14 cellular contexts compared by ENCODE assay signal in genomic region chr1:24293392-24294227, GRCh38. TPM values are rescaled to one million over a fixed set of nuclear protein-coding genes. Genes with fewer than 3 reads are reported as not detected.
DNase-seq lines count a peak whose midpoint lies in the region; ATAC-seq and TF ChIP-seq lines count a peak whose summit lies in the region.
"Had no signal": no experiment of that assay in that cellular context is flagged by ENCODE, and none has a peak within 500 bp of the region (broad histone marks: within the 10 kb centered on the region; RNA-seq: fewer than 3 reads in every experiment).

No MANE protein-coding gene starts in this region.

- H4K8ac ChIP-seq in IMR-90 (ENCODE audit: low read depth in 2 of 2, low read length in 2 of 2) (peak overlapping the region; percentile 22 to 86; a peak in 3 of 4 replicates), mesenchymal stem cell (ENCODE audit: low read length) (peak overlapping the region; percentile 95)

- peaks cover 8% of the 10 kb centered on the region for H3K36me3 Mint-ChIP-seq in MCF 10A (ENCODE audit: insufficient read depth, unreplicated experiment)

- H3K56ac ChIP-seq in IMR-90 (ENCODE audit: extremely low read depth, insufficient read depth, low read length): peak overlapping the region; percentile 27; the same call in 1 of the 2 replicates

- peak overlapping the region; percentile 99 for H2BK12ac ChIP-seq in mesenchymal stem cell (ENCODE audit: low read length in 2 of 2)

- H3K14ac ChIP-seq in IMR-90 (replicated peaks; ENCODE audit: low read depth, low read length): peak overlapping the region; percentile 44; the same call in 1 of the 2 replicates
- H3K14ac ChIP-seq in mesenchymal stem cell (ENCODE audit: low read length in 2 of 2): no peak overlapping the region

- TF ChIP-seq CTCF in IMR-90 (conservative IDR thresholded peaks at IDR 0.05; ENCODE audit: low read depth, low read length): no peak
- no peak for TF ChIP-seq CTCF in MCF 10A (IDR thresholded peaks at IDR 0.05; ENCODE audit: unreplicated experiment)

- no peaks in the 10 kb centered on the region for H3K27me3 Mint-ChIP-seq in MCF 10A (ENCODE audit: insufficient read depth, unreplicated experiment)

- H3K18ac ChIP-seq in IMR-90 (ENCODE audit: low read depth, low read length) (peak overlapping the region; percentile 98), mesenchymal stem cell (ENCODE audit: low read depth in 1 of 2, low read length in 2 of 2) (peak overlapping the region; percentile 90 to 91)

- peak overlapping the region; percentile 88 for H2BK20ac ChIP-seq in IMR-90 (ENCODE audit: low read depth, low read length)

- ATAC-seq in IMR-90 (ENCODE audit: low read depth) (no peak), HG03108 (IDR thresholded peaks at IDR 0.05; ENCODE audit: unreplicated experiment) (no peak)
- ATAC-seq: activated T-cell treated with anti-CD3 and anti-CD28 coated beads, Interleukin-2, amount 50 U/mL, for 4 hours had no signal

- H3K4me3 ChIP-seq in IMR-90 (ENCODE audit: insufficient read depth, low read depth, low read length) (no peak overlapping the region), mesenchymal stem cell (ENCODE audit: insufficient read depth in 1 of 2, low read depth in 1 of 2, low read length in 2 of 2) (peak overlapping the region in 1 of 2 experiments; percentile 30), subcutaneous abdominal adipose tissue (ENCODE audit: low read depth in 1 of 5, low read length in 5 of 5) (no peak overlapping the region)
- H3K4me3 ChIP-seq: pancreas had no signal

- in situ Hi-C loops in IMR-90 (cut with MboI; ENCODE audit: low sequenced_read_pairs) (no loop called here), ACHN (cut with HindIII; ENCODE audit: low pct_ligation_motif_present, low pct_unique_long_range_greater_than_20kb, low sequenced_read_pairs) (no loop called here)

- H3K4me1 Mint-ChIP-seq in MCF 10A (ENCODE audit: insufficient read depth, unreplicated experiment): peaks cover 58% of the 10 kb centered on the region

- H3K36me3 ChIP-seq in IMR-90 (ENCODE audit: control insufficient read depth, insufficient read depth, low read length) (no peaks in the 10 kb centered on the region), mesenchymal stem cell (ENCODE audit: control insufficient read depth in 1 of 2, insufficient read depth in 2 of 2, low read depth in 1 of 2, low read length in 2 of 2) (no peaks in the 10 kb centered on the region), subcutaneous abdominal adipose tissue (ENCODE audit: control insufficient read depth in 5 of 5, insufficient read depth in 5 of 5, low read length in 5 of 5) (no peaks in the 10 kb centered on the region)
- H3K36me3 ChIP-seq: pancreas had no signal

- H3K79me1 ChIP-seq in IMR-90 (ENCODE audit: low read depth in 1 of 2, low read length in 2 of 2) (no peaks in the 10 kb centered on the region), mesenchymal stem cell (replicated peaks; ENCODE audit: low read length, poor library complexity, severe bottlenecking) (no peaks in the 10 kb centered on the region)

- H4K5ac ChIP-seq in IMR-90 (ENCODE audit: low read depth, low read length): peak overlapping the region; percentile 96

- H3K9me3 Mint-ChIP-seq in MCF 10A (ENCODE audit: unreplicated experiment): no peaks in the 10 kb centered on the region
- H3K9me3 Mint-ChIP-seq: activated T-cell treated with anti-CD3 and anti-CD28 coated beads, Interleukin-2, amount 50 U/mL, for 4 hours had no signal

- H3K27ac Mint-ChIP-seq in MCF 10A (ENCODE audit: low read depth, unreplicated experiment): peak overlapping the region; percentile 98

- H2BK5ac ChIP-seq in IMR-90 (ENCODE audit: low read depth, low read length, poor library complexity, severe bottlenecking) (peak overlapping the region; percentile 91), mesenchymal stem cell (ENCODE audit: low read depth, low read length, poor library complexity, severe bottlenecking) (no peak overlapping the region)

- 0 out of 2 replicates have a peak overlapping the region, but pooled peaks have one; percentile 15 for H3K23ac ChIP-seq in IMR-90 (ENCODE audit: low read depth, low read length)
- no peak overlapping the region for H3K23ac ChIP-seq in mesenchymal stem cell (ENCODE audit: low read length in 2 of 2)

- POLR2A ChIA-PET in IMR-90 (lab: Charles Lee; ENCODE audit: unreplicated experiment) (no interaction called here), MCF 10A (lab: Yijun Ruan, JAX) (interaction anchor here (0.9 to 18.3 kb wide), 20 partner anchors 8 to 939 kb away, joined by 3 to 400 read pairs (median 10); partner anchors contain the start of genes GRHL3, NIPAL3 and SYF2)

- H3K4me2 ChIP-seq in IMR-90 (ENCODE audit: low read depth, low read length) (peak overlapping the region; percentile 42; the same call in 1 of the 2 replicates), mesenchymal stem cell (ENCODE audit: low read length, poor library complexity, severe bottlenecking) (no peak overlapping the region)

- peak overlapping the region; percentile 98 for H3K27ac ChIP-seq in IMR-90 (ENCODE audit: insufficient read depth, low read length)
- H3K27ac ChIP-seq in mesenchymal stem cell (ENCODE audit: low read length, poor library complexity, severe bottlenecking): no peak overlapping the region
- H3K27ac ChIP-seq in subcutaneous abdominal adipose tissue (ENCODE audit: low read depth, low read length): peak overlapping the region; percentile 45
- H3K27ac ChIP-seq: pancreas had no signal

- WGBS in IMR-90 (ENCODE audit: extremely low coverage in 2 of 2, insufficient read length in 1 of 2), 2 experiments: no CpG with 5 or more reads among the region's 16 CpGs
- WGBS in mesenchymal stem cell: 96% methylated on average over 15 of the region's 16 CpGs

- no peak overlapping the region for H3K9ac ChIP-seq in IMR-90 (ENCODE audit: low read depth, low read length)
- peak overlapping the region; percentile 61 for H3K9ac ChIP-seq in mesenchymal stem cell (ENCODE audit: low read length)
- H3K9ac ChIP-seq in subcutaneous abdominal adipose tissue (ENCODE audit: low read length in 5 of 5): no peak overlapping the region

- no peak overlapping the region for H3K4me3 Mint-ChIP-seq in MCF 10A (ENCODE audit: unreplicated experiment)
- H3K4me3 Mint-ChIP-seq: activated T-cell treated with anti-CD3 and anti-CD28 coated beads, Interleukin-2, amount 50 U/mL, for 4 hours had no signal

- H2BK15ac ChIP-seq in IMR-90 (ENCODE audit: low read depth, low read length) (peak overlapping the region; percentile 77), mesenchymal stem cell (ENCODE audit: low read depth, poor library complexity, severe bottlenecking) (peak overlapping the region; percentile 84)

- no peak for DNase-seq in IMR-90
- no peak for DNase-seq in MCF 10A (ENCODE audit: unreplicated experiment)
- no peak for DNase-seq in mesenchymal stem cell
- DNase-seq in DMS153 (lab: John Stamatoyannopoulos, UW): no peak
- DNase-seq in cerebellum (ENCODE audit: low spot score): no peak
- no peak for DNase-seq in ACHN
- DNase-seq: activated T-cell treated with anti-CD3 and anti-CD28 coated beads, Interleukin-2, amount 50 U/mL, for 4 hours; NCI-H345; pancreas had no signal

- BruUV-seq in IMR-90 (replicated peaks; lab: Mats Ljungman, UMichigan) (no TSS peak), MCF 10A (replicated peaks; lab: Mats Ljungman, UMichigan) (no TSS peak)

- TF ChIP-seq RAD21 in IMR-90 (IDR thresholded peaks at IDR 0.05; ENCODE audit: low read length): no peak

- CTCF ChIA-PET in IMR-90 (lab: Yijun Ruan, JAX): interaction anchor here (0.5 kb wide), 1 partner anchor 347 kb away, joined by 3 read pairs; no protein-coding TSS in a partner anchor
- CTCF ChIA-PET in MCF 10A (lab: Yijun Ruan, JAX): interaction anchor here (0.7 to 4.2 kb wide), 11 partner anchors 8 to 122 kb away, joined by 3 to 29 read pairs (median 6); partner anchors contain the start of gene NIPAL3

- H3K9me3 ChIP-seq in IMR-90 (ENCODE audit: control insufficient read depth, insufficient read depth, low read length) (no peaks in the 10 kb centered on the region), mesenchymal stem cell (ENCODE audit: control insufficient read depth, low read length) (no peaks in the 10 kb centered on the region), subcutaneous abdominal adipose tissue (ENCODE audit: control insufficient read depth in 5 of 5, low read length in 5 of 5) (no peaks in the 10 kb centered on the region)
- H3K9me3 ChIP-seq: pancreas had no signal

- no peaks in the 10 kb centered on the region for H4K20me1 ChIP-seq in IMR-90 (ENCODE audit: insufficient read depth, low read length)

- H3K4ac ChIP-seq in IMR-90 (ENCODE audit: low read depth, low read length) (peak overlapping the region; percentile 84), mesenchymal stem cell (ENCODE audit: low read depth in 1 of 2, low read length in 2 of 2) (peak overlapping the region; percentile 8 to 94)

- no peak overlapping the region for H2AK9ac ChIP-seq in IMR-90 (replicated peaks; ENCODE audit: low read depth, low read length, poor library complexity)

- no peak for TF ChIP-seq POLR2A in IMR-90 (IDR thresholded peaks at IDR 0.05; ENCODE audit: low read depth, low read length)

- H2AFZ ChIP-seq in IMR-90 (replicated peaks; ENCODE audit: low read length, poor library complexity) (peak overlapping the region; percentile 68), mesenchymal stem cell (ENCODE audit: low read depth, low read length) (no peak overlapping the region)

- H3K9me1 ChIP-seq in IMR-90 (ENCODE audit: insufficient read depth, low read length): peaks cover 12% of the 10 kb centered on the region

- H2AK5ac ChIP-seq in IMR-90 (ENCODE audit: low read depth, low read length) (peak overlapping the region; percentile 85), mesenchymal stem cell (ENCODE audit: low read length, severe bottlenecking) (no peak overlapping the region)

- H4K91ac ChIP-seq in IMR-90 (ENCODE audit: insufficient read depth, low read depth, low read length): peak overlapping the region; percentile 89
- peak overlapping the region; percentile 91 for H4K91ac ChIP-seq in mesenchymal stem cell (ENCODE audit: low read length)

- peaks cover 10% of the 10 kb centered on the region for H3K27me3 ChIP-seq in IMR-90 (ENCODE audit: control insufficient read depth, insufficient read depth, low read length)
- peaks cover 5 to 28% of the 10 kb centered on the region in 2 experiments for H3K27me3 ChIP-seq in mesenchymal stem cell (ENCODE audit: control insufficient read depth in 1 of 2, insufficient read depth in 1 of 2, low read length in 2 of 2)
- peaks cover 0 to 2% (median 0%) of the 10 kb centered on the region in 5 donors for H3K27me3 ChIP-seq in subcutaneous abdominal adipose tissue (ENCODE audit: control insufficient read depth in 5 of 5, insufficient read depth in 4 of 5, low read length in 5 of 5)
- H3K27me3 ChIP-seq: pancreas had no signal

- intact Hi-C loops in IMR-90 (cut with micrococcal nuclease): loop anchor here (10.0 kb wide), 1 partner anchor 91 kb away; no protein-coding TSS in a partner anchor
- intact Hi-C loops in MCF 10A (cut with micrococcal nuclease): loop anchor here (1.0 to 2.0 kb wide), 3 partner anchors 27 to 98 kb away; no protein-coding TSS in a partner anchor

- peak overlapping the region; percentile 90 for H2BK120ac ChIP-seq in IMR-90 (ENCODE audit: low read depth, low read length)
- peak overlapping the region; percentile 86 for H2BK120ac ChIP-seq in mesenchymal stem cell (ENCODE audit: low read depth, low read length)

- dilution Hi-C loops in IMR-90 (cut with HindIII; ENCODE audit: low sequenced_read_pairs, unreplicated experiment): no loop called here

- H3K4me1 ChIP-seq in IMR-90 (ENCODE audit: control insufficient read depth, insufficient read depth, low read length) (peaks cover 18% of the 10 kb centered on the region), mesenchymal stem cell (ENCODE audit: control insufficient read depth, insufficient read depth, low read depth, low read length) (peaks cover 8% of the 10 kb centered on the region), subcutaneous abdominal adipose tissue (ENCODE audit: control insufficient read depth in 5 of 5, insufficient read depth in 5 of 5, low read length in 5 of 5) (peaks cover 0 to 34% (median 31%) of the 10 kb centered on the region in 5 donors)
- H3K4me1 ChIP-seq: pancreas had no signal

RNA-seq across cellular contexts. Expression of gene GRHL3, which starts 25.5 kb away (rescaled TPM):
- total RNA-seq in IMR-90 (2012; rRNA removed) (not detected in 2 replicates), MCF 10A (2022) (4.7 and 8.9 TPM in 2 replicates), cerebellum (1.2 TPM)
- polyA plus RNA-seq in IMR-90 (2012; rRNA removed): not detected in 2 replicates
- 0.01 TPM in 1 of 2 replicates, not detected in the other for polyA plus RNA-seq in IMR-90 (2012; cell fraction: cytosol; rRNA removed)
- not detected in 2 replicates for polyA plus RNA-seq in IMR-90 (2012; cell fraction: nucleus; rRNA removed; ENCODE audit: low replicate concordance)
- polyA plus RNA-seq in mesenchymal stem cell (2013, experiment 1 of 2): 0.19 TPM
- 0.21 TPM for polyA plus RNA-seq in mesenchymal stem cell (2013, experiment 2 of 2)
- total RNA-seq: activated T-cell treated with anti-CD3 and anti-CD28 coated beads, Interleukin-2, amount 50 U/mL, for 4 hours; Daoy; mesenteric fat pad; T-helper 2 cell treated with Interferon-gamma antibody and Interleukin-4, amounts not matched to agents 100 ng/mL and 5 ng/mL, for 36 hours had no signal
